Comparison of ENCODE assay signal across 22 cellular contexts in genomic region chr1:93000291-93000690, GRCh38. TPM values are rescaled to one million over a fixed set of nuclear protein-coding genes. Genes with fewer than 3 reads are reported as not detected.
DNase-seq lines count a peak whose midpoint lies in the region; ATAC-seq and TF ChIP-seq lines count a peak whose summit lies in the region.
"Had no signal": no experiment of that assay in that cellular context is flagged by ENCODE, and none has a peak within 500 bp of the region (broad histone marks: within the 10 kb centered on the region; RNA-seq: fewer than 3 reads in every experiment).

No MANE protein-coding gene starts in this region.

- H3K9me3 ChIP-seq in ascending aorta, result no peaks in the 10 kb centered on the region
- H3K9me3 ChIP-seq: BLaER1, left ventricle myocardium inferior, mucosa of descending colon, spleen had no signal

- no peak overlapping the region for H3K18ac ChIP-seq in mesendoderm (ENCODE audit: low read length)

- DNase-seq in Ammon's horn (ENCODE audit: low spot score) (peak; percentile 19), NCI-H2171 (lab: John Stamatoyannopoulos, UW) (peak; percentile 1), astrocyte of the hippocampus (ENCODE audit: low read depth, low spot score) (peak; percentile 3), mesendoderm (peak; percentile 89), DMS114 treated with DMSO at 0.1 percent for 48 hours (lab: John Stamatoyannopoulos, UW; ENCODE audit: unreplicated experiment) (no peak), HuH-7.5 (ENCODE audit: low spot score) (no peak), ascending aorta (ENCODE audit: low spot score in 2 of 2) (no peak)
- DNase-seq: activated CD8-positive, alpha-beta memory T cell treated with anti-CD3 and anti-CD28 coated beads for 24 hours; activated naive CD4-positive, alpha-beta T cell treated with anti-CD3 and anti-CD28 coated beads, Interleukin-2, amount 10 ng/mL, durations not matched to agents 7 days and 5 days; activated T-cell treated with anti-CD3 and anti-CD28 coated beads, Interleukin-2, amount 50 U/mL, for 48 hours; cerebellar nuclear complex; effector CD8-positive, alpha-beta T cell; HFFc6; left ventricle myocardium inferior; mucosa of descending colon; NCI-H1436; spleen; T-helper 9 cell had no signal

- H2BK5ac ChIP-seq in mesendoderm (ENCODE audit: low read length), result no peak overlapping the region

- no peak overlapping the region for H3K4ac ChIP-seq in mesendoderm (ENCODE audit: low read depth, low read length)

- no peak overlapping the region for H3K9ac ChIP-seq in mesendoderm (ENCODE audit: low read length)
- H3K9ac ChIP-seq: BLaER1 had no signal

- H3K27me3 ChIP-seq in mesendoderm (ENCODE audit: insufficient read depth, low read length, poor library complexity) (no peaks in the 10 kb centered on the region), ascending aorta (no peaks in the 10 kb centered on the region)
- H3K27me3 ChIP-seq: BLaER1, spleen had no signal

- no peaks in the 10 kb centered on the region for H3K9me3 Mint-ChIP-seq in stimulated activated memory B cell treated with anti-CD40 and anti-IgM and Interleukin-4, amounts not matched to agents 10 μg/mL and 1 μg/mL and 100 μg/mL, for 72 hours
- H3K9me3 Mint-ChIP-seq: activated naive CD4-positive, alpha-beta T cell treated with anti-CD3 and anti-CD28 coated beads, Interleukin-2, amount 10 ng/mL, durations not matched to agents 7 days and 5 days; HFFc6 had no signal

- H3K4me2 ChIP-seq in mesendoderm (ENCODE audit: low read length), result no peak overlapping the region
- H3K4me2 ChIP-seq: BLaER1 had no signal

- TF ChIP-seq CTCF in ascending aorta (IDR thresholded peaks at IDR 0.05), result no peak

- H2AK5ac ChIP-seq in mesendoderm (ENCODE audit: low read length), result no peak overlapping the region

- H3K36me3 ChIP-seq in mesendoderm (ENCODE audit: control insufficient read depth, insufficient read depth, low read length) (no peaks in the 10 kb centered on the region), ascending aorta (no peaks in the 10 kb centered on the region)
- H3K36me3 ChIP-seq: BLaER1, left ventricle myocardium inferior, spleen had no signal

- H3K27ac ChIP-seq in mesendoderm (ENCODE audit: low read depth, low read length) (no peak overlapping the region), ascending aorta (no peak overlapping the region)
- H3K27ac ChIP-seq: BLaER1, left ventricle myocardium inferior, RWPE1, spleen had no signal

- WGBS in mesendoderm (ENCODE audit: extremely low coverage, insufficient coverage, low lambda C conversion rate), result no CpG with 5 or more reads among the region's 2 CpGs

- ATAC-seq in stimulated activated memory B cell treated with anti-CD40 and anti-IgM and Interleukin-4, amounts not matched to agents 10 μg/mL and 1 μg/mL and 100 μg/mL, for 72 hours, result no peak
- ATAC-seq: activated CD4-positive, CD25-positive, alpha-beta regulatory T cell treated with anti-CD3 and anti-CD28 coated beads, Interleukin-2, amount 50 U/mL, for 24 hours; mucosa of descending colon had no signal

- H4K5ac ChIP-seq in mesendoderm (ENCODE audit: low read length), result no peak overlapping the region

- no peaks in the 10 kb centered on the region for H3K36me3 Mint-ChIP-seq in stimulated activated memory B cell treated with anti-CD40 and anti-IgM and Interleukin-4, amounts not matched to agents 10 μg/mL and 1 μg/mL and 100 μg/mL, for 72 hours
- H3K36me3 Mint-ChIP-seq: activated naive CD4-positive, alpha-beta T cell treated with anti-CD3 and anti-CD28 coated beads, Interleukin-2, amount 10 ng/mL, durations not matched to agents 7 days and 5 days had no signal

- no peaks in the 10 kb centered on the region for H3K79me2 ChIP-seq in mesendoderm (ENCODE audit: control insufficient read depth, insufficient read depth, low read length)

- H3K23ac ChIP-seq in mesendoderm (ENCODE audit: low read length), result no peak overlapping the region

- H3K27me3 Mint-ChIP-seq in stimulated activated memory B cell treated with anti-CD40 and anti-IgM and Interleukin-4, amounts not matched to agents 10 μg/mL and 1 μg/mL and 100 μg/mL, for 72 hours, result no peaks in the 10 kb centered on the region

- H3K79me1 ChIP-seq in mesendoderm (ENCODE audit: low read length), result no peaks in the 10 kb centered on the region

- H3K4me3 ChIP-seq in mesendoderm (ENCODE audit: low read length) (no peak overlapping the region), ascending aorta (no peak overlapping the region)
- H3K4me3 ChIP-seq: BLaER1, left ventricle myocardium inferior, mucosa of descending colon, spleen had no signal

- peaks cover 20% of the 10 kb centered on the region for H3K4me1 Mint-ChIP-seq in stimulated activated memory B cell treated with anti-CD40 and anti-IgM and Interleukin-4, amounts not matched to agents 10 μg/mL and 1 μg/mL and 100 μg/mL, for 72 hours
- H3K4me1 Mint-ChIP-seq: activated naive CD4-positive, alpha-beta T cell treated with anti-CD3 and anti-CD28 coated beads, Interleukin-2, amount 10 ng/mL, durations not matched to agents 7 days and 5 days had no signal

- H3K56ac ChIP-seq in mesendoderm (ENCODE audit: low read length), result no peak overlapping the region

- no peak overlapping the region for H3K27ac Mint-ChIP-seq in stimulated activated memory B cell treated with anti-CD40 and anti-IgM and Interleukin-4, amounts not matched to agents 10 μg/mL and 1 μg/mL and 100 μg/mL, for 72 hours
- H3K27ac Mint-ChIP-seq: activated naive CD4-positive, alpha-beta T cell treated with anti-CD3 and anti-CD28 coated beads, Interleukin-2, amount 10 ng/mL, durations not matched to agents 7 days and 5 days; HFFc6 had no signal

- no peak overlapping the region for H2BK15ac ChIP-seq in mesendoderm (replicated peaks; ENCODE audit: low read depth)

- H4K8ac ChIP-seq in mesendoderm (ENCODE audit: low read depth, low read length), result no peak overlapping the region

- H2BK120ac ChIP-seq in mesendoderm (ENCODE audit: low read depth, low read length), result no peak overlapping the region

- no peaks in the 10 kb centered on the region for H3K4me1 ChIP-seq in mesendoderm (ENCODE audit: control insufficient read depth, low read depth, low read length)
- peaks cover 3 to 5% of the 10 kb centered on the region in 2 donors for H3K4me1 ChIP-seq in ascending aorta

- intact Hi-C loops in ascending aorta (cut with DNase I), result no loop called here

- H3K4me3 Mint-ChIP-seq in stimulated activated memory B cell treated with anti-CD40 and anti-IgM and Interleukin-4, amounts not matched to agents 10 μg/mL and 1 μg/mL and 100 μg/mL, for 72 hours, result no peak overlapping the region
- H3K4me3 Mint-ChIP-seq: activated naive CD4-positive, alpha-beta T cell treated with anti-CD3 and anti-CD28 coated beads, Interleukin-2, amount 10 ng/mL, durations not matched to agents 7 days and 5 days; HFFc6 had no signal

RNA-seq across cellular contexts. Expression of gene DIPK1A, which starts 39.0 kb away (rescaled TPM):
- 2.6 TPM for polyA plus RNA-seq in mesendoderm (2013, experiment 1 of 2)
- polyA plus RNA-seq in mesendoderm (2013, experiment 2 of 2), result 2.8 TPM
- total RNA-seq in ascending aorta, result 7.0 TPM

Comparison
In these comparisons a context has a peak if more than half of its experiments do, and no peak if none do; other contexts are left out.
1. DNase-seq: peak in Ammon's horn (single experiment), NCI-H2171 (single experiment), astrocyte of the hippocampus (single experiment) and mesendoderm (single experiment); none in DMS114 treated with DMSO at 0.1 percent for 48 hours (single experiment), HuH-7.5 (single experiment) and ascending aorta (0 of 2).